In the genomic region with DNA sequence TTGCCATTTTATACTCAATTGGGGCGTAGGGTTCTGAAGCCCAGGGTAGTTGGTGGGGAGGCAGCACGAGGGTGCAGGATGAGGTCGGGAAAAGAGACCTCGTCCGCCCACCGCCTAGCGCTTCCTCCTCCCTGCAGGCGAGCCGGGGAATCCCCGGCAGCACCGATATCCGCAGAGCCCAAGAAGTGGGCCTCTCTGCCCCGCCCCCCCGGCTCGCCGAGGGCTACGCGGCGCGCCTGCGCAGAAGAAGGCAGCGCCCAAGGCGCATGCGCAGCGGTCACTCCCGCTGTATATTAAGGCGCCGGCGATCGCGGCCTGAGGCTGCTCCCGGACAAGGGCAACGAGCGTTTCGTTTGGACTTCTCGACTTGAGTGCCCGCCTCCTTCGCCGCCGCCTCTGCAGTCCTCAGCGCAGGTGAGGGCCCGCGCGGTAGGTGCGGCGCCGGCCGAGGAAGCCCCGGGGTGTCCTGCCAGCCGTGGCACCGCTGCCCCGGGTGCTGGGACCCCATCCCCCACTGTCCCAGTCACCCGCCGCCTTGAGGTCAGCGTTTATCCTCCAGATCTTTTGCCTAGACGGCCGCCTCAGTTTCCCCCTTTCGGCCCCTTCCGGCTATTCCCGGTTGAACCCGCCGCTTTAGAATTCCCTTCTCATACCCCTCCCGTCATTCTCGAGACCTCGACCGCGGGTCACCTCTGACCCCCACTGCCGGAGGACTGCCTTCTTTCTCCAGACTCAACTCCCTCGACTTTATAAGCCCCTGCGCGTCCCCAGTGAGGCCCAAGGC, we compare ENCODE assay signal across 1 cellular context.
A peak's percentile ranks its signal among the peaks of the same experiment; 100 is the strongest.
TF ChIP-seq lines count a peak whose summit lies in the region.

A gene (plus strand): TSS at position 319 of the 784 bp plus-strand sequence. CDS start 1,082 bp downstream, outside the sequence.

TF ChIP-seq in K562, 482 proteins besides CTCF, POLR2A, EP300 and RAD21 (continued from another document and continues in another):
- TF ChIP-seq, protein P1, sequence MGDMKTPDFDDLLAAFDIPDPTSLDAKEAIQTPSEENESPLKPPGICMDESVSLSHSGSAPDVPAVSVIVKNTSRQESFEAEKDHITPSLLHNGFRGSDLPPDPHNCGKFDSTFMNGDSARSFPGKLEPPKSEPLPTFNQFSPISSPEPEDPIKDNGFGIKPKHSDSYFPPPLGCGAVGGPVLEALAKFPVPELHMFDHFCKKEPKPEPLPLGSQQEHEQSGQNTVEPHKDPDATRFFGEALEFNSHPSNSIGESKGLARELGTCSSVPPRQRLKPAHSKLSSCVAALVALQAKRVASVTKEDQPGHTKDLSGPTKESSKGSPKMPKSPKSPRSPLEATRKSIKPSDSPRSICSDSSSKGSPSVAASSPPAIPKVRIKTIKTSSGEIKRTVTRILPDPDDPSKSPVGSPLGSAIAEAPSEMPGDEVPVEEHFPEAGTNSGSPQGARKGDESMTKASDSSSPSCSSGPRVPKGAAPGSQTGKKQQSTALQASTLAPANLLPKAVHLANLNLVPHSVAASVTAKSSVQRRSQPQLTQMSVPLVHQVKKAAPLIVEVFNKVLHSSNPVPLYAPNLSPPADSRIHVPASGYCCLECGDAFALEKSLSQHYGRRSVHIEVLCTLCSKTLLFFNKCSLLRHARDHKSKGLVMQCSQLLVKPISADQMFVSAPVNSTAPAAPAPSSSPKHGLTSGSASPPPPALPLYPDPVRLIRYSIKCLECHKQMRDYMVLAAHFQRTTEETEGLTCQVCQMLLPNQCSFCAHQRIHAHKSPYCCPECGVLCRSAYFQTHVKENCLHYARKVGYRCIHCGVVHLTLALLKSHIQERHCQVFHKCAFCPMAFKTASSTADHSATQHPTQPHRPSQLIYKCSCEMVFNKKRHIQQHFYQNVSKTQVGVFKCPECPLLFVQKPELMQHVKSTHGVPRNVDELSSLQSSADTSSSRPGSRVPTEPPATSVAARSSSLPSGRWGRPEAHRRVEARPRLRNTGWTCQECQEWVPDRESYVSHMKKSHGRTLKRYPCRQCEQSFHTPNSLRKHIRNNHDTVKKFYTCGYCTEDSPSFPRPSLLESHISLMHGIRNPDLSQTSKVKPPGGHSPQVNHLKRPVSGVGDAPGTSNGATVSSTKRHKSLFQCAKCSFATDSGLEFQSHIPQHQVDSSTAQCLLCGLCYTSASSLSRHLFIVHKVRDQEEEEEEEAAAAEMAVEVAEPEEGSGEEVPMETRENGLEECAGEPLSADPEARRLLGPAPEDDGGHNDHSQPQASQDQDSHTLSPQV (IDR thresholded peaks at IDR 0.05): no peak
- TF ChIP-seq, protein P2, sequence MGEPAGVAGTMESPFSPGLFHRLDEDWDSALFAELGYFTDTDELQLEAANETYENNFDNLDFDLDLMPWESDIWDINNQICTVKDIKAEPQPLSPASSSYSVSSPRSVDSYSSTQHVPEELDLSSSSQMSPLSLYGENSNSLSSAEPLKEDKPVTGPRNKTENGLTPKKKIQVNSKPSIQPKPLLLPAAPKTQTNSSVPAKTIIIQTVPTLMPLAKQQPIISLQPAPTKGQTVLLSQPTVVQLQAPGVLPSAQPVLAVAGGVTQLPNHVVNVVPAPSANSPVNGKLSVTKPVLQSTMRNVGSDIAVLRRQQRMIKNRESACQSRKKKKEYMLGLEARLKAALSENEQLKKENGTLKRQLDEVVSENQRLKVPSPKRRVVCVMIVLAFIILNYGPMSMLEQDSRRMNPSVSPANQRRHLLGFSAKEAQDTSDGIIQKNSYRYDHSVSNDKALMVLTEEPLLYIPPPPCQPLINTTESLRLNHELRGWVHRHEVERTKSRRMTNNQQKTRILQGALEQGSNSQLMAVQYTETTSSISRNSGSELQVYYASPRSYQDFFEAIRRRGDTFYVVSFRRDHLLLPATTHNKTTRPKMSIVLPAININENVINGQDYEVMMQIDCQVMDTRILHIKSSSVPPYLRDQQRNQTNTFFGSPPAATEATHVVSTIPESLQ (CRISPR knock-in tag; IDR thresholded peaks at IDR 0.05): no peak
- TF ChIP-seq SREBF2 (CRISPR knock-in tag; IDR thresholded peaks at IDR 0.05): no peak
- peak; percentile 41; the same call in 1 of the 2 replicates for TF ChIP-seq ZBTB7A (IDR thresholded peaks at IDR 0.05; ENCODE audit: borderline replicate concordance, control insufficient read depth, low read depth, low read length)
- TF ChIP-seq ZNF766 (CRISPR knock-in tag; conservative IDR thresholded peaks at IDR 0.05): no peak
- no peak for TF ChIP-seq STAT5A (IDR thresholded peaks at IDR 0.05; ENCODE audit: borderline replicate concordance, low read length)
- no peak for TF ChIP-seq HEY1 (CRISPR knock-in tag; IDR thresholded peaks at IDR 0.05; ENCODE audit: borderline replicate concordance)
- TF ChIP-seq FOXA1 (IDR thresholded peaks at IDR 0.05; ENCODE audit: borderline replicate concordance): no peak
- TF ChIP-seq HNRNPL (IDR thresholded peaks at IDR 0.05; ENCODE audit: low read depth, low read length): no peak
- peak; percentile 89 for TF ChIP-seq POLR2B (IDR thresholded peaks at IDR 0.05; ENCODE audit: low read depth, partially characterized antibody)
- no peak for TF ChIP-seq SRSF7 (optimal IDR thresholded peaks at IDR 0.05; ENCODE audit: low read depth, low read length)
- TF ChIP-seq L3MBTL2 (IDR thresholded peaks at IDR 0.05): peak; percentile 83; the same call in 1 of the 2 replicates
- TF ChIP-seq FOXM1 (IDR thresholded peaks at IDR 0.05; ENCODE audit: low read depth): no peak
- peak; percentile 23; the same call in 1 of the 2 replicates for TF ChIP-seq FOXM1 (CRISPR knock-in tag; IDR thresholded peaks at IDR 0.05; ENCODE audit: low read depth)
- no peak for TF ChIP-seq BRF1 (IDR thresholded peaks at IDR 0.05; ENCODE audit: borderline replicate concordance, extremely low read depth, insufficient read length)
- peak; percentile 77 for TF ChIP-seq POU5F1 (IDR thresholded peaks at IDR 0.05; ENCODE audit: borderline replicate concordance, low read depth, low read length, partially characterized antibody)
- TF ChIP-seq MTA3 (IDR thresholded peaks at IDR 0.05; ENCODE audit: borderline replicate concordance): peak; percentile 63; the same call in 1 of the 2 replicates
- TF ChIP-seq ZNF311 (CRISPR knock-in tag; IDR thresholded peaks at IDR 0.05): no peak
- TF ChIP-seq JUNB (CRISPR knock-in tag; conservative IDR thresholded peaks at IDR 0.05): no peak
- no peak for TF ChIP-seq BRD9 (IDR thresholded peaks at IDR 0.05; ENCODE audit: low read depth, partially characterized antibody)
- TF ChIP-seq FOXA3 (CRISPR knock-in tag; conservative IDR thresholded peaks at IDR 0.05 in 1 of 2, IDR thresholded peaks at IDR 0.05 in 1 of 2): no peak
- no peak for TF ChIP-seq ZNF134 (CRISPR knock-in tag; conservative IDR thresholded peaks at IDR 0.05)
- TF ChIP-seq POLR3G (IDR thresholded peaks at IDR 0.05; ENCODE audit: extremely low read depth, insufficient read length, insufficient replicate concordance): no peak
- TF ChIP-seq ZNF212 (CRISPR knock-in tag; IDR thresholded peaks at IDR 0.05): no peak
- no peak for TF ChIP-seq BMI1 (IDR thresholded peaks at IDR 0.05; ENCODE audit: low read length)
- TF ChIP-seq PTTG1 (tag; IDR thresholded peaks at IDR 0.05; ENCODE audit: low read depth): no peak
- TF ChIP-seq, protein P3, sequence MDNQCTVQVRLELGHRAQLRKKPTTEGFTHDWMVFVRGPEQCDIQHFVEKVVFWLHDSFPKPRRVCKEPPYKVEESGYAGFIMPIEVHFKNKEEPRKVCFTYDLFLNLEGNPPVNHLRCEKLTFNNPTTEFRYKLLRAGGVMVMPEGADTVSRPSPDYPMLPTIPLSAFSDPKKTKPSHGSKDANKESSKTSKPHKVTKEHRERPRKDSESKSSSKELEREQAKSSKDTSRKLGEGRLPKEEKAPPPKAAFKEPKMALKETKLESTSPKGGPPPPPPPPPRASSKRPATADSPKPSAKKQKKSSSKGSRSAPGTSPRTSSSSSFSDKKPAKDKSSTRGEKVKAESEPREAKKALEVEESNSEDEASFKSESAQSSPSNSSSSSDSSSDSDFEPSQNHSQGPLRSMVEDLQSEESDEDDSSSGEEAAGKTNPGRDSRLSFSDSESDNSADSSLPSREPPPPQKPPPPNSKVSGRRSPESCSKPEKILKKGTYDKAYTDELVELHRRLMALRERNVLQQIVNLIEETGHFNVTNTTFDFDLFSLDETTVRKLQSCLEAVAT (IDR thresholded peaks at IDR 0.05): no peak
- peak; percentile 44 for TF ChIP-seq RBBP5 (IDR thresholded peaks at IDR 0.05; ENCODE audit: borderline replicate concordance, insufficient read depth, low read length, poor library complexity, severe bottlenecking)
- no peak for TF ChIP-seq HDGF (IDR thresholded peaks at IDR 0.05)
- TF ChIP-seq TARDBP (IDR thresholded peaks at IDR 0.05): no peak
- TF ChIP-seq, protein P4, sequence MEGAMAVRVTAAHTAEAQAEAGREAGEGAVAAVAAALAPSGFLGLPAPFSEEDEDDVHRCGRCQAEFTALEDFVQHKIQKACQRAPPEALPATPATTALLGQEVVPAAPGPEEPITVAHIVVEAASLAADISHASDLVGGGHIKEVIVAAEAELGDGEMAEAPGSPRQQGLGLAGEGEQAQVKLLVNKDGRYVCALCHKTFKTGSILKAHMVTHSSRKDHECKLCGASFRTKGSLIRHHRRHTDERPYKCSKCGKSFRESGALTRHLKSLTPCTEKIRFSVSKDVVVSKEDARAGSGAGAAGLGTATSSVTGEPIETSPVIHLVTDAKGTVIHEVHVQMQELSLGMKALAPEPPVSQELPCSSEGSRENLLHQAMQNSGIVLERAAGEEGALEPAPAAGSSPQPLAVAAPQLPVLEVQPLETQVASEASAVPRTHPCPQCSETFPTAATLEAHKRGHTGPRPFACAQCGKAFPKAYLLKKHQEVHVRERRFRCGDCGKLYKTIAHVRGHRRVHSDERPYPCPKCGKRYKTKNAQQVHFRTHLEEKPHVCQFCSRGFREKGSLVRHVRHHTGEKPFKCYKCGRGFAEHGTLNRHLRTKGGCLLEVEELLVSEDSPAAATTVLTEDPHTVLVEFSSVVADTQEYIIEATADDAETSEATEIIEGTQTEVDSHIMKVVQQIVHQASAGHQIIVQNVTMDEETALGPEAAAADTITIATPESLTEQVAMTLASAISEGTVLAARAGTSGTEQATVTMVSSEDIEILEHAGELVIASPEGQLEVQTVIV (CRISPR knock-in tag; IDR thresholded peaks at IDR 0.05; ENCODE audit: borderline replicate concordance): no peak
- no peak for TF ChIP-seq EHMT2 (IDR thresholded peaks at IDR 0.05)
- no peak for TF ChIP-seq TRIM28 (IDR thresholded peaks at IDR 0.05)
- no peak for TF ChIP-seq SREBF1 (IDR thresholded peaks at IDR 0.05; ENCODE audit: borderline replicate concordance, low read depth, low read length)
- TF ChIP-seq ZNF253 (CRISPR knock-in tag; conservative IDR thresholded peaks at IDR 0.05): no peak
- TF ChIP-seq BRCA1 (IDR thresholded peaks at IDR 0.05): no peak
- no peak for TF ChIP-seq BRCA1 (CRISPR knock-in tag; IDR thresholded peaks at IDR 0.05)
- 0 out of 2 replicates have a peak, but pooled peaks have one; percentile 45 for TF ChIP-seq POLR2H (tag; IDR thresholded peaks at IDR 0.05; ENCODE audit: low read depth)
- no peak for TF ChIP-seq THRAP3 (IDR thresholded peaks at IDR 0.05; ENCODE audit: borderline replicate concordance)
- peak; percentile 94 for TF ChIP-seq TBP (optimal IDR thresholded peaks at IDR 0.05; ENCODE audit: low read depth, low read length)
- no peak for TF ChIP-seq CREB1 (IDR thresholded peaks at IDR 0.05)
- TF ChIP-seq CREB1 (CRISPR knock-in tag; IDR thresholded peaks at IDR 0.05): 0 out of 2 replicates have a peak, but pooled peaks have one; percentile 20
- peak; percentile 68 for TF ChIP-seq CXXC5 (CRISPR knock-in tag; IDR thresholded peaks at IDR 0.05)
- peak; percentile 77 for TF ChIP-seq SUPT5H (IDR thresholded peaks at IDR 0.05)
- TF ChIP-seq FUS (optimal IDR thresholded peaks at IDR 0.05; ENCODE audit: low read depth, low read length): no peak
- TF ChIP-seq KHSRP (IDR thresholded peaks at IDR 0.05): no peak
- TF ChIP-seq PCBP1 (IDR thresholded peaks at IDR 0.05; ENCODE audit: low read depth, low read length, poor library complexity, severe bottlenecking): no peak
- no peak for TF ChIP-seq NR2C2 (CRISPR knock-in tag; IDR thresholded peaks at IDR 0.05)
- TF ChIP-seq NR2C2 (tag; IDR thresholded peaks at IDR 0.05): peak; percentile 88
- TF ChIP-seq POLR2G (IDR thresholded peaks at IDR 0.05; ENCODE audit: low read depth, low read length): peak; percentile 95
- TF ChIP-seq DACH1 (IDR thresholded peaks at IDR 0.05; ENCODE audit: partially characterized antibody): no peak
- TF ChIP-seq, protein P5, sequence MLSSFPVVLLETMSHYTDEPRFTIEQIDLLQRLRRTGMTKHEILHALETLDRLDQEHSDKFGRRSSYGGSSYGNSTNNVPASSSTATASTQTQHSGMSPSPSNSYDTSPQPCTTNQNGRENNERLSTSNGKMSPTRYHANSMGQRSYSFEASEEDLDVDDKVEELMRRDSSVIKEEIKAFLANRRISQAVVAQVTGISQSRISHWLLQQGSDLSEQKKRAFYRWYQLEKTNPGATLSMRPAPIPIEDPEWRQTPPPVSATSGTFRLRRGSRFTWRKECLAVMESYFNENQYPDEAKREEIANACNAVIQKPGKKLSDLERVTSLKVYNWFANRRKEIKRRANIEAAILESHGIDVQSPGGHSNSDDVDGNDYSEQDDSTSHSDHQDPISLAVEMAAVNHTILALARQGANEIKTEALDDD (IDR thresholded peaks at IDR 0.05): no peak
- no peak for TF ChIP-seq MCM3 (IDR thresholded peaks at IDR 0.05)
- TF ChIP-seq SMAD4 (CRISPR knock-in tag; conservative IDR thresholded peaks at IDR 0.05): 0 out of 2 replicates have a peak, but pooled peaks have one; percentile 37
- TF ChIP-seq PTBP1 (IDR thresholded peaks at IDR 0.05; ENCODE audit: low read depth, low read length): no peak
- TF ChIP-seq PYGO2 (tag; IDR thresholded peaks at IDR 0.05): no peak
- TF ChIP-seq ILK (tag; IDR thresholded peaks at IDR 0.05; ENCODE audit: borderline replicate concordance, low read depth): no peak
- no peak for TF ChIP-seq ZBTB17 (CRISPR knock-in tag; IDR thresholded peaks at IDR 0.05)
- TF ChIP-seq, protein P6, sequence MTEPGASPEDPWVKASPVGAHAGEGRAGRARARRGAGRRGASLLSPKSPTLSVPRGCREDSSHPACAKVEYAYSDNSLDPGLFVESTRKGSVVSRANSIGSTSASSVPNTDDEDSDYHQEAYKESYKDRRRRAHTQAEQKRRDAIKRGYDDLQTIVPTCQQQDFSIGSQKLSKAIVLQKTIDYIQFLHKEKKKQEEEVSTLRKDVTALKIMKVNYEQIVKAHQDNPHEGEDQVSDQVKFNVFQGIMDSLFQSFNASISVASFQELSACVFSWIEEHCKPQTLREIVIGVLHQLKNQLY (CRISPR knock-in tag; conservative IDR thresholded peaks at IDR 0.05): no peak
- TF ChIP-seq CHCHD3 (CRISPR knock-in tag; IDR thresholded peaks at IDR 0.05): no peak
- no peak for TF ChIP-seq TAL1 (IDR thresholded peaks at IDR 0.05)
- TF ChIP-seq NFXL1 (CRISPR knock-in tag; IDR thresholded peaks at IDR 0.05): no peak
- peak; percentile 27; the same call in 1 of the 2 replicates for TF ChIP-seq HIVEP1 (CRISPR knock-in tag; IDR thresholded peaks at IDR 0.05)
- peak in 1 of 2 experiments; percentile 61; a peak in 1 of 4 replicates for TF ChIP-seq SRF (CRISPR knock-in tag; IDR thresholded peaks at IDR 0.05)
- peak; percentile 57 for TF ChIP-seq CCNT2 (IDR thresholded peaks at IDR 0.05; ENCODE audit: borderline replicate concordance, extremely low read depth, insufficient read length, low read depth, low read length)
- TF ChIP-seq NFRKB (IDR thresholded peaks at IDR 0.05; ENCODE audit: low read depth): 0 out of 2 replicates have a peak, but pooled peaks have one; percentile 6
- TF ChIP-seq RB1 (IDR thresholded peaks at IDR 0.05; ENCODE audit: low read depth): no peak
- TF ChIP-seq NFIX (CRISPR knock-in tag; IDR thresholded peaks at IDR 0.05; ENCODE audit: low read depth): no peak
